In genomic region chr3:97841956-97842355, GRCh38 we compare ENCODE assay signal across 21 cellular contexts. TPM values are rescaled to one million over a fixed set of nuclear protein-coding genes. Genes with fewer than 3 reads are reported as not detected.
DNase-seq lines count a peak whose midpoint lies in the region; ATAC-seq, FAIRE-seq and TF ChIP-seq lines count a peak whose summit lies in the region.
"Had no signal": no experiment of that assay in that cellular context is flagged by ENCODE, and none has a peak within 500 bp of the region (broad histone marks: within the 10 kb centered on the region; RNA-seq: fewer than 3 reads in every experiment).

No MANE protein-coding gene starts in this region.

- ATAC-seq in pancreas (no peak), WTC11 (no peak)
- ATAC-seq: A549; CD8-positive, alpha-beta T cell had no signal

- no peaks in the 10 kb centered on the region for H3K9me3 Mint-ChIP-seq in glutamatergic neuron (ENCODE audit: unreplicated experiment)
- no peaks in the 10 kb centered on the region for H3K9me3 Mint-ChIP-seq in WTC11
- H3K9me3 Mint-ChIP-seq: CD4-positive, alpha-beta T cell; CD8-positive, alpha-beta T cell had no signal

- CTCF ChIA-PET in WTC11 (lab: Charles Lee), result no interaction called here

- H3K4me1 Mint-ChIP-seq in glutamatergic neuron (ENCODE audit: low read depth, unreplicated experiment) (peaks cover 54% of the 10 kb centered on the region), WTC11 (peaks cover 36% of the 10 kb centered on the region)
- H3K4me1 Mint-ChIP-seq: B cell had no signal

- DNase-seq in glutamatergic neuron (no peak), pancreas (no peak), sigmoid colon (no peak), Kasumi-1 (lab: John Stamatoyannopoulos, UW) (no peak), NCI-H226 (no peak), WTC11 (ENCODE audit: low spot score) (no peak)
- DNase-seq: AML-193; Caco-2; Calu3; CD4-positive, alpha-beta T cell; CD8-positive, alpha-beta T cell; DMS79 treated with DMSO at 0.1 percent for 48 hours; GF-D8 had no signal

- WGBS in pancreas, 2 donors, result 84 to 85% methylated on average over 3 of the region's 3 CpGs
- WGBS in sigmoid colon, 2 donors, result 87 to 91% methylated on average over 3 of the region's 3 CpGs

- H3K4me1 ChIP-seq in pancreas, result peaks cover 0 to 8% (median 4%) of the 10 kb centered on the region in 3 donors
- H3K4me1 ChIP-seq in sigmoid colon, result peaks cover 0 to 57% (median 27%) of the 10 kb centered on the region in 4 donors
- H3K4me1 ChIP-seq: A549 had no signal

- H3K27me3 Mint-ChIP-seq in glutamatergic neuron (ENCODE audit: unreplicated experiment), result peaks cover 2% of the 10 kb centered on the region
- no peaks in the 10 kb centered on the region for H3K27me3 Mint-ChIP-seq in WTC11 (ENCODE audit: low read depth)
- H3K27me3 Mint-ChIP-seq: CD4-positive, alpha-beta T cell had no signal

- H3K27me3 ChIP-seq in pancreas, result no peaks in the 10 kb centered on the region
- H3K27me3 ChIP-seq in sigmoid colon, result no peaks in the 10 kb centered on the region
- H3K27me3 ChIP-seq: BLaER1 treated with 17β-estradiol and CSF1 and Interleukin-3, amounts not matched to agents 10 nM and 100 nM had no signal

- H3K4me3 ChIP-seq in pancreas (no peak overlapping the region), sigmoid colon (no peak overlapping the region)
- H3K4me3 ChIP-seq: A549; BLaER1 treated with 17β-estradiol and CSF1 and Interleukin-3, amounts not matched to agents 10 nM and 100 nM had no signal

- POLR2A ChIA-PET in WTC11 (lab: Charles Lee), result no interaction called here

- peak in 1 of 4 donors; percentile 10 for TF ChIP-seq EP300 in sigmoid colon (IDR thresholded peaks at IDR 0.05)

- intact Hi-C loops in pancreas (cut with DNase I) (no loop called here), sigmoid colon (cut with DNase I) (no loop called here)

- no peak for TF ChIP-seq CTCF in glutamatergic neuron (IDR thresholded peaks at IDR 0.05; ENCODE audit: partially characterized antibody, unreplicated experiment)
- no peak for TF ChIP-seq CTCF in pancreas (IDR thresholded peaks at IDR 0.05)
- TF ChIP-seq CTCF in sigmoid colon (IDR thresholded peaks at IDR 0.05), result no peak
- TF ChIP-seq CTCF in WTC11 (IDR thresholded peaks at IDR 0.05), result no peak

- H3K27ac ChIP-seq in pancreas, result no peak overlapping the region
- peak overlapping the region in 3 of 4 donors; percentile 41 to 78 (median 75) for H3K27ac ChIP-seq in sigmoid colon
- H3K27ac ChIP-seq: 22Rv1; A549; BLaER1 treated with 17β-estradiol and CSF1 and Interleukin-3, amounts not matched to agents 10 nM and 100 nM; C4-2B had no signal

- H3K36me3 ChIP-seq in pancreas (no peaks in the 10 kb centered on the region), sigmoid colon (no peaks in the 10 kb centered on the region)

- H3K27ac Mint-ChIP-seq in glutamatergic neuron (ENCODE audit: unreplicated experiment) (peak overlapping the region; percentile 67), WTC11 (no peak overlapping the region)
- H3K27ac Mint-ChIP-seq: B cell; CD4-positive, alpha-beta T cell; CD8-positive, alpha-beta T cell had no signal

- no peaks in the 10 kb centered on the region for H3K9me3 ChIP-seq in pancreas
- H3K9me3 ChIP-seq in sigmoid colon, result no peaks in the 10 kb centered on the region
- H3K9me3 ChIP-seq: A549; BLaER1 treated with 17β-estradiol and CSF1 and Interleukin-3, amounts not matched to agents 10 nM and 100 nM; Caco-2 had no signal

- FAIRE-seq in pancreas (lab: Jason Lieb, UNC), result peak; percentile 45
- FAIRE-seq: A549, D721Med, G401.6, GM19239 had no signal

- TF ChIP-seq POLR2A in sigmoid colon (IDR thresholded peaks at IDR 0.05), result no peak

- H3K4me3 Mint-ChIP-seq in glutamatergic neuron (ENCODE audit: unreplicated experiment) (peak overlapping the region; percentile 41), WTC11 (no peak overlapping the region)
- H3K4me3 Mint-ChIP-seq: B cell; CD4-positive, alpha-beta T cell; CD8-positive, alpha-beta T cell had no signal

- H3K36me3 Mint-ChIP-seq in glutamatergic neuron (ENCODE audit: unreplicated experiment), result peaks cover 6% of the 10 kb centered on the region
- H3K36me3 Mint-ChIP-seq in WTC11, result no peaks in the 10 kb centered on the region
- H3K36me3 Mint-ChIP-seq: CD8-positive, alpha-beta T cell had no signal

TF ChIP-seq in WTC11, 78 proteins besides CTCF, POLR2A, EP300 and RAD21:
- TF ChIP-seq HMGA2 (CRISPR knock-in tag; IDR thresholded peaks at IDR 0.05) (no peak), ESRRA (CRISPR knock-in tag; IDR thresholded peaks at IDR 0.05; ENCODE audit: borderline replicate concordance) (no peak), CDX4 (CRISPR knock-in tag; IDR thresholded peaks at IDR 0.05; ENCODE audit: borderline replicate concordance) (no peak), ZMAT4 (CRISPR knock-in tag; IDR thresholded peaks at IDR 0.05) (no peak)
- TF ChIP-seq, protein P1, sequence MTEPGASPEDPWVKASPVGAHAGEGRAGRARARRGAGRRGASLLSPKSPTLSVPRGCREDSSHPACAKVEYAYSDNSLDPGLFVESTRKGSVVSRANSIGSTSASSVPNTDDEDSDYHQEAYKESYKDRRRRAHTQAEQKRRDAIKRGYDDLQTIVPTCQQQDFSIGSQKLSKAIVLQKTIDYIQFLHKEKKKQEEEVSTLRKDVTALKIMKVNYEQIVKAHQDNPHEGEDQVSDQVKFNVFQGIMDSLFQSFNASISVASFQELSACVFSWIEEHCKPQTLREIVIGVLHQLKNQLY (CRISPR knock-in tag; IDR thresholded peaks at IDR 0.05), result no peak
- TF ChIP-seq, protein P2, sequence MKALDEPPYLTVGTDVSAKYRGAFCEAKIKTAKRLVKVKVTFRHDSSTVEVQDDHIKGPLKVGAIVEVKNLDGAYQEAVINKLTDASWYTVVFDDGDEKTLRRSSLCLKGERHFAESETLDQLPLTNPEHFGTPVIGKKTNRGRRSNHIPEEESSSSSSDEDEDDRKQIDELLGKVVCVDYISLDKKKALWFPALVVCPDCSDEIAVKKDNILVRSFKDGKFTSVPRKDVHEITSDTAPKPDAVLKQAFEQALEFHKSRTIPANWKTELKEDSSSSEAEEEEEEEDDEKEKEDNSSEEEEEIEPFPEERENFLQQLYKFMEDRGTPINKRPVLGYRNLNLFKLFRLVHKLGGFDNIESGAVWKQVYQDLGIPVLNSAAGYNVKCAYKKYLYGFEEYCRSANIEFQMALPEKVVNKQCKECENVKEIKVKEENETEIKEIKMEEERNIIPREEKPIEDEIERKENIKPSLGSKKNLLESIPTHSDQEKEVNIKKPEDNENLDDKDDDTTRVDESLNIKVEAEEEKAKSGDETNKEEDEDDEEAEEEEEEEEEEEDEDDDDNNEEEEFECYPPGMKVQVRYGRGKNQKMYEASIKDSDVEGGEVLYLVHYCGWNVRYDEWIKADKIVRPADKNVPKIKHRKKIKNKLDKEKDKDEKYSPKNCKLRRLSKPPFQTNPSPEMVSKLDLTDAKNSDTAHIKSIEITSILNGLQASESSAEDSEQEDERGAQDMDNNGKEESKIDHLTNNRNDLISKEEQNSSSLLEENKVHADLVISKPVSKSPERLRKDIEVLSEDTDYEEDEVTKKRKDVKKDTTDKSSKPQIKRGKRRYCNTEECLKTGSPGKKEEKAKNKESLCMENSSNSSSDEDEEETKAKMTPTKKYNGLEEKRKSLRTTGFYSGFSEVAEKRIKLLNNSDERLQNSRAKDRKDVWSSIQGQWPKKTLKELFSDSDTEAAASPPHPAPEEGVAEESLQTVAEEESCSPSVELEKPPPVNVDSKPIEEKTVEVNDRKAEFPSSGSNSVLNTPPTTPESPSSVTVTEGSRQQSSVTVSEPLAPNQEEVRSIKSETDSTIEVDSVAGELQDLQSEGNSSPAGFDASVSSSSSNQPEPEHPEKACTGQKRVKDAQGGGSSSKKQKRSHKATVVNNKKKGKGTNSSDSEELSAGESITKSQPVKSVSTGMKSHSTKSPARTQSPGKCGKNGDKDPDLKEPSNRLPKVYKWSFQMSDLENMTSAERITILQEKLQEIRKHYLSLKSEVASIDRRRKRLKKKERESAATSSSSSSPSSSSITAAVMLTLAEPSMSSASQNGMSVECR (CRISPR knock-in tag; IDR thresholded peaks at IDR 0.05; ENCODE audit: borderline replicate concordance), result no peak

RNA-seq across cellular contexts. Expression of gene CRYBG3, which starts 20.1 kb away (rescaled TPM):
- total RNA-seq in glutamatergic neuron (ENCODE audit: unreplicated experiment) (89.5 TPM), pancreas (10 to 100 TPM in 5 of 6 donors, 1 to 10 TPM in 1; 9.2 to 15.2 (median 10.5) TPM), sigmoid colon (10 to 100 TPM; 37.8 to 60.2 (median 43.2) TPM), WTC11 (2021) (12.6 to 13.6 TPM (median 13.3 TPM) in 3 replicates)
- polyA plus RNA-seq in pancreas (1 to 10 TPM; 3.1 to 5.4 TPM), sigmoid colon (1 to 10 TPM; 3.0 to 7.1 (median 3.2) TPM)

Comparison
In these comparisons a context has a peak if more than half of its experiments do, and no peak if none do; other contexts are left out.
1. H3K27ac ChIP-seq: peak in sigmoid colon (3 of 4); none in pancreas (0 of 4).